ENCODE assay signal across 10 cellular contexts in the genomic region with DNA sequence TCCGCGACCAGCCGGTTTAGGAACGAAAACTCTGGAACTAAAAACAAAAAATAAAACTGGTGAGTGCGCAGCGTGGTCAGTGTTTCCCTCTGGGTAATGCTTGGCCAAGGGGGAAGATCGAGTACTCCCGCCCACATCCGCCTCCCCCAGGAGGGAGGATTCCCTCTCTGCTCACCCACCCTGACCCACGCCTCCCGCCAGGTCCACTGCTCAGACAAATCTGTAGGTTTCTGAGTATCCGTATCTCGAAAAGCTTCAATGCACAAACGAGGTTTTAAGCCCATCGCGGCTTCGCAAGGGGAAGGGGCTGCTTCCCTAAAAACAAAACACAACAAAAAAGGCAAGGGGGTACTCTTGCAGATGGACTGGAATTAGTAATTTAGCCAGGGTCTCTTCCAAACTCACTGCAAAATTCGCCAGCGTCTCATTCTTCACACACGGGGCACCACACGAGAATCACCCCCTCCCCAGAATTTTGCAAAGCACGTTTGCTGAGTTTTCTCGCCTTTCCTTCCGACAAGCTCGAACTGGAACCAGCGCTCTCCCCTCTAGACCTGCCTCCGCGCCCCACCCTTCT.
DNase-seq lines count a peak whose midpoint lies in the region; ATAC-seq and TF ChIP-seq lines count a peak whose summit lies in the region.
"Had no signal": no experiment of that assay in that cellular context is flagged by ENCODE, and none has a peak within 500 bp of the region (broad histone marks: within the 10 kb centered on the region; RNA-seq: fewer than 3 reads in every experiment).

No MANE protein-coding gene starts in this region.

- H3K27ac Mint-ChIP-seq in Caco-2 (ENCODE audit: unreplicated experiment), result no peak overlapping the region

- no peaks in the 10 kb centered on the region for H3K36me3 Mint-ChIP-seq in Caco-2 (ENCODE audit: insufficient read depth, unreplicated experiment)

- DNase-seq in Caco-2 (no peak), epithelial cell of esophagus (ENCODE audit: low read depth) (no peak), retina (peak; percentile 43), NCI-H1417 treated with DMSO at 0.1 percent for 48 hours (lab: John Stamatoyannopoulos, UW) (no peak), NCI-H2029 (lab: John Stamatoyannopoulos, UW) (no peak)
- DNase-seq: NCI-H510A had no signal

- peaks cover 15% of the 10 kb centered on the region for H3K4me1 ChIP-seq in Caco-2

- intact Hi-C loops in Caco-2 (cut with micrococcal nuclease; ENCODE audit: unreplicated experiment), result no loop called here

- no peaks in the 10 kb centered on the region for H3K9me3 Mint-ChIP-seq in Caco-2 (ENCODE audit: unreplicated experiment)

- TF ChIP-seq CTCF in Caco-2 (IDR thresholded peaks at IDR 0.05; ENCODE audit: insufficient read depth in 1 of 2, low read depth in 1 of 2, low read length in 1 of 2, severe bottlenecking in 1 of 2, unreplicated experiment in 1 of 2) (no peak), epithelial cell of esophagus (IDR thresholded peaks at IDR 0.05; ENCODE audit: insufficient read depth, low read depth, low read length, missing control alignments) (peak; percentile 1)

- peak; percentile 8 for ATAC-seq in HG03432 (IDR thresholded peaks at IDR 0.05; ENCODE audit: unreplicated experiment)
- ATAC-seq in GM21717 (IDR thresholded peaks at IDR 0.05; ENCODE audit: unreplicated experiment), result no peak
- no peak for ATAC-seq in HG02588 (IDR thresholded peaks at IDR 0.05; ENCODE audit: unreplicated experiment)
- ATAC-seq: gastroesophageal sphincter had no signal

- no peaks in the 10 kb centered on the region for H3K9me3 ChIP-seq in Caco-2
- H3K9me3 ChIP-seq: gastroesophageal sphincter had no signal

- BruUV-seq in Caco-2 (replicated peaks; lab: Mats Ljungman, UMichigan), result no TSS peak

- peak overlapping the region; percentile 55 for H3K4me3 Mint-ChIP-seq in Caco-2 (ENCODE audit: unreplicated experiment)

- peaks cover 2% of the 10 kb centered on the region; the same call in 1 of the 2 replicates for H3K27me3 ChIP-seq in Caco-2 (replicated peaks; ENCODE audit: control insufficient read depth, insufficient read depth, low read length)

- peaks cover 29% of the 10 kb centered on the region for H3K27me3 Mint-ChIP-seq in Caco-2 (ENCODE audit: insufficient read depth, unreplicated experiment)

- H3K4me1 Mint-ChIP-seq in Caco-2 (ENCODE audit: low read depth, unreplicated experiment), result peaks cover 6% of the 10 kb centered on the region

- CTCF ChIA-PET in Caco-2 (lab: Charles Lee), result interaction anchor here (0.6 kb wide), 2 partner anchors 11 to 15 kb away, joined by 3 read pairs; no protein-coding TSS in a partner anchor

- H3K36me3 ChIP-seq in Caco-2 (ENCODE audit: control insufficient read depth, insufficient read depth, low read length), result no peaks in the 10 kb centered on the region
- H3K36me3 ChIP-seq: gastroesophageal sphincter had no signal

- no peak overlapping the region for H3K4me3 ChIP-seq in Caco-2 (ENCODE audit: low read depth, low read length)
- no peak overlapping the region for H3K4me3 ChIP-seq in epithelial cell of esophagus (ENCODE audit: low read length)

- POLR2A ChIA-PET in Caco-2 (lab: Charles Lee), result no interaction called here
